Comparison of ENCODE assay signal across 15 cellular contexts in the genomic region with DNA sequence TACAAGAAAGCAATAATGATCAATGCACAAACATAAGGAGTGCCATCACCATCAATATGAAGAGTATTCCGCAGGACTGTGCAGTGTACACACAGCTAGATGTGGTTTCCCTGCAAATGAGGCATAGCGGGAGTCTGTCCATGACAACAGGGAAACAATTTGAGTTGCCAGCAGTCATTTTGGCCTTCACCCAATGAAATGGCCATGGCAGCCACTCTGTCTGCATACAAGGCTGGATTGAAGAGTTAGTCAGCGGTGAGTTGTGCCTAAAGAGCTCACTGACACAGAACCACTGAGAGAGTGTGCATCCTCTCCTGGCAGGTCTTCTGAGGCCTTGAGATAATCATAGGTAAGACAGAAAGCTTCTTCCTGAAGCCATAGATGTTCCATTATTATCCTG.
DNase-seq lines count a peak whose midpoint lies in the region; ATAC-seq and TF ChIP-seq lines count a peak whose summit lies in the region.
"Had no signal": no experiment of that assay in that cellular context is flagged by ENCODE, and none has a peak within 500 bp of the region (broad histone marks: within the 10 kb centered on the region; RNA-seq: fewer than 3 reads in every experiment).

No MANE protein-coding gene starts in this region.

- no peaks in the 10 kb centered on the region for H3K36me3 Mint-ChIP-seq in osteocyte (ENCODE audit: unreplicated experiment)
- H3K36me3 Mint-ChIP-seq: immature natural killer cell had no signal

- TF ChIP-seq CTCF in choroid plexus epithelial cell (conservative IDR thresholded peaks at IDR 0.05; ENCODE audit: low read depth, low read length) (no peak), osteocyte (IDR thresholded peaks at IDR 0.05) (no peak)

- no peak overlapping the region for H3K4me3 ChIP-seq in choroid plexus epithelial cell (ENCODE audit: low read depth, low read length)
- H3K4me3 ChIP-seq: thoracic aorta had no signal

- H3K27me3 Mint-ChIP-seq in osteocyte (ENCODE audit: unreplicated experiment), result peaks cover 29% of the 10 kb centered on the region

- no peak for ATAC-seq in GM18870 (IDR thresholded peaks at IDR 0.05; ENCODE audit: unreplicated experiment)
- ATAC-seq: Panc1 had no signal

- H3K4me1 Mint-ChIP-seq in osteocyte (ENCODE audit: unreplicated experiment), result peaks cover 8% of the 10 kb centered on the region
- H3K4me1 Mint-ChIP-seq: endodermal cell, immature natural killer cell had no signal

- DNase-seq in Daoy (ENCODE audit: low read depth), result peak; percentile 90
- peak; percentile 42 for DNase-seq in NCI-H226
- DNase-seq in choroid plexus epithelial cell (ENCODE audit: low read depth), result peak; percentile 26
- peak; percentile 63 for DNase-seq in occipital lobe (lab: John Stamatoyannopoulos, UW)
- DNase-seq in NCI-H128 (lab: John Stamatoyannopoulos, UW; ENCODE audit: unreplicated experiment), result no peak
- DNase-seq in effector CD4-positive, alpha-beta T cell, result no peak
- DNase-seq in osteocyte (ENCODE audit: extremely low spot score, unreplicated experiment), result no peak
- DNase-seq: activated CD4-positive, CD25-positive, alpha-beta regulatory T cell; activated effector memory CD4-positive, alpha-beta T cell treated with Interleukin-2 at 50 U/mL for 16 hours; endodermal cell; immature natural killer cell; NCI-H1105 treated with DMSO at 0.1 percent for 48 hours had no signal

- H3K27ac Mint-ChIP-seq in osteocyte (ENCODE audit: unreplicated experiment), result no peak overlapping the region
- H3K27ac Mint-ChIP-seq: endodermal cell, immature natural killer cell had no signal

- H3K4me3 Mint-ChIP-seq in osteocyte (ENCODE audit: unreplicated experiment), result no peak overlapping the region
- H3K4me3 Mint-ChIP-seq: endodermal cell, immature natural killer cell had no signal

- no peaks in the 10 kb centered on the region for H3K9me3 Mint-ChIP-seq in osteocyte (ENCODE audit: unreplicated experiment)
- H3K9me3 Mint-ChIP-seq: endodermal cell had no signal

Comparison
In these comparisons a context has a peak if more than half of its experiments do, and no peak if none do; other contexts are left out.
1. DNase-seq: peak in Daoy (single experiment), NCI-H226 (single experiment), choroid plexus epithelial cell (single experiment) and occipital lobe (single experiment); none in NCI-H128 (single experiment), effector CD4-positive, alpha-beta T cell (single experiment) and osteocyte (single experiment).